ENCODE assay signal across 10 cellular contexts in genomic region chr6:43910638-43911353, GRCh38.
DNase-seq lines count a peak whose midpoint lies in the region; ATAC-seq and TF ChIP-seq lines count a peak whose summit lies in the region.
"Had no signal": no experiment of that assay in that cellular context is flagged by ENCODE, and none has a peak within 500 bp of the region (broad histone marks: within the 10 kb centered on the region; RNA-seq: fewer than 3 reads in every experiment).

No MANE protein-coding gene starts in this region.

- peak overlapping the region; percentile 42 for H3K27ac ChIP-seq in 22Rv1
- no peak overlapping the region for H3K27ac ChIP-seq in foreskin keratinocyte
- H3K27ac ChIP-seq: BLaER1 had no signal

- peaks cover 3% of the 10 kb centered on the region for H3K27me3 ChIP-seq in foreskin keratinocyte
- H3K27me3 ChIP-seq: BLaER1 had no signal

- CTCF ChIA-PET in activated CD8-positive, alpha-beta T cell treated with anti-CD3 and anti-CD28 coated beads, Interleukin-2, amount 10 ng/mL, durations not matched to agents 7 days and 5 days (lab: Charles Lee): no interaction called here

- no peaks in the 10 kb centered on the region for H3K36me3 Mint-ChIP-seq in activated CD8-positive, alpha-beta T cell treated with anti-CD3 and anti-CD28 coated beads, Interleukin-2, amount 10 ng/mL, durations not matched to agents 7 days and 5 days (ENCODE audit: low read depth)

- no peak overlapping the region for H3K27ac Mint-ChIP-seq in activated CD8-positive, alpha-beta T cell treated with anti-CD3 and anti-CD28 coated beads, Interleukin-2, amount 10 ng/mL, durations not matched to agents 7 days and 5 days

- no peaks in the 10 kb centered on the region for H3K27me3 Mint-ChIP-seq in activated CD8-positive, alpha-beta T cell treated with anti-CD3 and anti-CD28 coated beads, Interleukin-2, amount 10 ng/mL, durations not matched to agents 7 days and 5 days (ENCODE audit: low read depth)

- no peak overlapping the region for H3K4me3 Mint-ChIP-seq in activated CD8-positive, alpha-beta T cell treated with anti-CD3 and anti-CD28 coated beads, Interleukin-2, amount 10 ng/mL, durations not matched to agents 7 days and 5 days

- in situ Hi-C loops in SK-MEL-5 (cut with HindIII; ENCODE audit: low pct_unique_long_range_greater_than_20kb, low sequenced_read_pairs): no loop called here

- H3K9me3 Mint-ChIP-seq in activated CD8-positive, alpha-beta T cell treated with anti-CD3 and anti-CD28 coated beads, Interleukin-2, amount 10 ng/mL, durations not matched to agents 7 days and 5 days (ENCODE audit: insufficient read depth): no peaks in the 10 kb centered on the region

- POLR2A ChIA-PET in activated CD8-positive, alpha-beta T cell treated with anti-CD3 and anti-CD28 coated beads, Interleukin-2, amount 10 ng/mL, durations not matched to agents 7 days and 5 days (lab: Charles Lee): no interaction called here

- ATAC-seq in foreskin keratinocyte: peak; percentile 13
- ATAC-seq in GM21619 (IDR thresholded peaks at IDR 0.05; ENCODE audit: unreplicated experiment): no peak
- ATAC-seq in activated CD8-positive, alpha-beta T cell treated with anti-CD3 and anti-CD28 coated beads, Interleukin-2, amount 10 ng/mL, durations not matched to agents 7 days and 5 days: no peak

- TF ChIP-seq CTCF in 22Rv1 (IDR thresholded peaks at IDR 0.05) (no peak), foreskin keratinocyte (conservative IDR thresholded peaks at IDR 0.05) (no peak)

- no peaks in the 10 kb centered on the region for H3K4me1 ChIP-seq in foreskin keratinocyte

- DNase-seq in H4 (ENCODE audit: low spot score) (peak; percentile 83), SK-MEL-5 (ENCODE audit: low read depth, low spot score) (peak; percentile 45), foreskin keratinocyte (peak; percentile 38 to 70), putamen (ENCODE audit: low spot score) (no peak), NCI-H524 (lab: John Stamatoyannopoulos, UW) (no peak)
- no peak for DNase-seq in activated CD8-positive, alpha-beta T cell treated with anti-CD3 and anti-CD28 coated beads, Interleukin-2, amount 10 ng/mL, durations not matched to agents 7 days and 5 days
- DNase-seq: NCI-H226 had no signal

- H3K4me1 Mint-ChIP-seq in activated CD8-positive, alpha-beta T cell treated with anti-CD3 and anti-CD28 coated beads, Interleukin-2, amount 10 ng/mL, durations not matched to agents 7 days and 5 days (ENCODE audit: low read depth): no peaks in the 10 kb centered on the region

Comparison
In these comparisons a context has a peak if more than half of its experiments do, and no peak if none do; other contexts are left out.
1. DNase-seq: peak in H4 (single experiment), SK-MEL-5 (single experiment) and foreskin keratinocyte (2 of 2); none in putamen (single experiment), NCI-H524 (0 of 2) and activated CD8-positive, alpha-beta T cell treated with anti-CD3 and anti-CD28 coated beads, Interleukin-2, amount 10 ng/mL, durations not matched to agents 7 days and 5 days (single experiment).